Comparison of ENCODE assay signal across 9 cellular contexts in genomic region chr21:26572668-26573381, GRCh38. TPM values are rescaled to one million over a fixed set of nuclear protein-coding genes. Genes with fewer than 3 reads are reported as not detected.
DNase-seq lines count a peak whose midpoint lies in the region; TF ChIP-seq lines count a peak whose summit lies in the region.
"Had no signal": no experiment of that assay in that cellular context is flagged by ENCODE, and none has a peak within 500 bp of the region (broad histone marks: within the 10 kb centered on the region; RNA-seq: fewer than 3 reads in every experiment).

TSS of gene CYYR1 (minus strand) at chr21:26573286. CDS start at chr21:26572940, 346 bp downstream.

- no peak for TF ChIP-seq CTCF in adrenal gland (IDR thresholded peaks at IDR 0.05)
- no peak for TF ChIP-seq CTCF in hepatocyte (IDR thresholded peaks at IDR 0.05; ENCODE audit: poor library complexity)
- TF ChIP-seq CTCF in GM10266 (IDR thresholded peaks at IDR 0.05; ENCODE audit: control insufficient read depth, insufficient read depth, low read depth, missing control alignments) = no peak

- H3K4me1 ChIP-seq in adrenal gland (replicated peaks in 1 of 2) = peaks cover 0 to 5% of the 10 kb centered on the region in 2 donors
- no peaks in the 10 kb centered on the region for H3K4me1 ChIP-seq in hepatocyte (ENCODE audit: insufficient read depth)

- no peaks in the 10 kb centered on the region for H3K79me2 ChIP-seq in hepatocyte

- H3K9me3 ChIP-seq in adrenal gland (replicated peaks in 1 of 3) = peaks cover 0 to 8% (median 0%) of the 10 kb centered on the region in 3 donors
- H3K9me3 ChIP-seq in hepatocyte (ENCODE audit: low read depth) = peaks cover 5% of the 10 kb centered on the region

- H3K27ac ChIP-seq in adrenal gland = peak within 1 kb of the TSS; percentile 50 to 90 (median 83)
- peak within 1 kb of the TSS; percentile 69 for H3K27ac ChIP-seq in hepatocyte

- H3K27me3 ChIP-seq in adrenal gland = no peaks in the 10 kb centered on the region
- H3K27me3 ChIP-seq in hepatocyte = no peaks in the 10 kb centered on the region

- intact Hi-C loops in adrenal gland (cut with DNase I) (loop anchor here in 1 of 2 donors (10.0 kb wide), 1 partner anchor 142 kb away; no protein-coding TSS in a partner anchor), posterior vena cava (cut with DNase I) (no loop called here)

- no peaks in the 10 kb centered on the region for H3K9me2 ChIP-seq in hepatocyte (replicated peaks; ENCODE audit: insufficient read depth)

- no peaks in the 10 kb centered on the region for H4K20me1 ChIP-seq in hepatocyte (ENCODE audit: insufficient read depth, poor library complexity, severe bottlenecking)

- TF ChIP-seq POLR2A in adrenal gland (IDR thresholded peaks at IDR 0.05) = peak in 1 of 2 donors; percentile 71

- 1 to 2% (median 2%) methylated on average over 47 to 61 of the region's 61 CpGs for WGBS in adrenal gland, 4 donors
- WGBS in hepatocyte (ENCODE audit: low lambda C conversion rate, missing lambda C conversion rate) = 1% methylated on average over 61 of the region's 61 CpGs

- H3K4me3 ChIP-seq in adrenal gland (peak within 1 kb of the TSS in 3 of 4 donors; percentile 64 to 81 (median 75)), hepatocyte (peak within 1 kb of the TSS; percentile 63)

- H3K36me3 ChIP-seq in adrenal gland (replicated peaks in 1 of 2) (no peaks in the 10 kb centered on the region), hepatocyte (replicated peaks; ENCODE audit: insufficient read depth, low read depth) (no peaks in the 10 kb centered on the region)

- peak within 1 kb of the TSS; percentile 85 for H2AFZ ChIP-seq in hepatocyte

- peak within 1 kb of the TSS; percentile 80 for H3K4me2 ChIP-seq in hepatocyte

- peak; percentile 83 for DNase-seq in ELF-1 (ENCODE audit: low read depth, low spot score)
- DNase-seq in adrenal gland = peak; percentile 58 to 74 (median 70)
- peak; percentile 50 for DNase-seq in hepatocyte (ENCODE audit: low spot score)
- peak; percentile 80 for DNase-seq in posterior vena cava (ENCODE audit: low spot score)
- no peak for DNase-seq in NCI-H1417 treated with DMSO at 0.1 percent for 48 hours (lab: John Stamatoyannopoulos, UW)
- no peak for DNase-seq in GM10266 (ENCODE audit: extremely low spot score)
- no peak for DNase-seq in NCI-H526 (lab: John Stamatoyannopoulos, UW)
- DNase-seq in NCI-H2171 treated with DMSO at 0.1 percent for 48 hours (lab: John Stamatoyannopoulos, UW) = no peak
- DNase-seq: T1000 had no signal

RNA-seq across cellular contexts. Expression of gene CYYR1, which starts in this region (rescaled TPM):
- total RNA-seq in adrenal gland (100 to 1,000 TPM in 1 of 8 donors, 10 to 100 TPM in 7; 30.4 to 114 (median 62.1) TPM), hepatocyte (6.2 and 7.6 TPM in 2 replicates), posterior vena cava (10 to 100 TPM; 18.1 to 22.8 TPM)
- polyA plus RNA-seq in adrenal gland (100 to 1,000 TPM in 1 of 3 donors, 10 to 100 TPM in 2; 36.7 to 106 (median 43.9) TPM), hepatocyte (4.9 and 6.6 TPM in 2 replicates)

Comparison
In these comparisons a context has a peak if more than half of its experiments do, and no peak if none do; other contexts are left out.
1. DNase-seq: peak in ELF-1 (single experiment), adrenal gland (7 of 7), hepatocyte (single experiment) and posterior vena cava (single experiment); none in NCI-H1417 treated with DMSO at 0.1 percent for 48 hours (single experiment), GM10266 (single experiment), NCI-H526 (0 of 2) and NCI-H2171 treated with DMSO at 0.1 percent for 48 hours (single experiment).